In genomic region chr1:207888647-207889046, GRCh38 we compare ENCODE assay signal across 12 cellular contexts. TPM values are rescaled to one million over a fixed set of nuclear protein-coding genes. Genes with fewer than 3 reads are reported as not detected.
DNase-seq lines count a peak whose midpoint lies in the region; FAIRE-seq and TF ChIP-seq lines count a peak whose summit lies in the region.
"Had no signal": no experiment of that assay in that cellular context is flagged by ENCODE, and none has a peak within 500 bp of the region (broad histone marks: within the 10 kb centered on the region; RNA-seq: fewer than 3 reads in every experiment).

No MANE protein-coding gene starts in this region.

- no peak for FAIRE-seq in small intestine (lab: Jason Lieb, UNC)

- intact Hi-C loops in left ventricle myocardium inferior (cut with micrococcal nuclease) = no loop called here

- no peaks in the 10 kb centered on the region for H3K36me3 ChIP-seq in brain microvascular endothelial cell (replicated peaks)
- peaks cover 19% of the 10 kb centered on the region for H3K36me3 ChIP-seq in left ventricle myocardium inferior
- no peaks in the 10 kb centered on the region for H3K36me3 ChIP-seq in small intestine (ENCODE audit: control insufficient read depth in 2 of 2, insufficient read depth in 2 of 2, low read length in 2 of 2)

- peak; percentile 44 for TF ChIP-seq CTCF in brain microvascular endothelial cell (IDR thresholded peaks at IDR 0.05; ENCODE audit: low read depth, low read length, missing control alignments)
- peak; percentile 26 for TF ChIP-seq CTCF in left ventricle myocardium inferior (IDR thresholded peaks at IDR 0.05; ENCODE audit: borderline replicate concordance)

- H3K4me3 ChIP-seq in brain microvascular endothelial cell (ENCODE audit: low read depth, low read length) (no peak overlapping the region), left ventricle myocardium inferior (no peak overlapping the region), small intestine (ENCODE audit: low read depth in 1 of 2, low read length in 2 of 2) (no peak overlapping the region)

- H3K27me3 ChIP-seq in brain microvascular endothelial cell (replicated peaks) (no peaks in the 10 kb centered on the region), left ventricle myocardium inferior (ENCODE audit: low read depth) (no peaks in the 10 kb centered on the region), small intestine (ENCODE audit: control insufficient read depth in 2 of 2, insufficient read depth in 2 of 2, low read length in 2 of 2) (peaks cover 0 to 3% of the 10 kb centered on the region in 2 donors)

- WGBS in small intestine, 3 donors = 75 to 87% (median 79%) methylated on average over 5 of the region's 5 CpGs

- in situ Hi-C loops in brain microvascular endothelial cell (cut with HindIII; ENCODE audit: low pct_ligation_motif_present, low sequenced_read_pairs) = no loop called here

- peak overlapping the region; percentile 79 for H3K27ac ChIP-seq in brain microvascular endothelial cell
- peak overlapping the region; percentile 95 for H3K27ac ChIP-seq in left ventricle myocardium inferior (replicated peaks)
- peak overlapping the region in 1 of 2 donors; percentile 55 for H3K27ac ChIP-seq in small intestine (ENCODE audit: low read depth in 1 of 2, low read length in 1 of 2)

- H3K9me3 ChIP-seq in left ventricle myocardium inferior (replicated peaks) (no peaks in the 10 kb centered on the region), small intestine (ENCODE audit: control insufficient read depth, low read depth) (no peaks in the 10 kb centered on the region)

- peaks cover 100% of the 10 kb centered on the region for H3K4me1 ChIP-seq in left ventricle myocardium inferior
- peaks cover 3% of the 10 kb centered on the region in 2 donors for H3K4me1 ChIP-seq in small intestine (ENCODE audit: control insufficient read depth in 2 of 2, insufficient read depth in 1 of 2, low read depth in 1 of 2, low read length in 1 of 2)

- DNase-seq in GM03348 (ENCODE audit: low spot score) (peak; percentile 71), brain microvascular endothelial cell (peak; percentile 23), left ventricle myocardium inferior (no peak), stromal cell of bone marrow (ENCODE audit: low read depth) (peak; percentile 27), DMS114 treated with DMSO at 0.1 percent for 48 hours (lab: John Stamatoyannopoulos, UW; ENCODE audit: unreplicated experiment) (no peak), small intestine (no peak), activated gamma-delta T cell (lab: John Stamatoyannopoulos, UW) (no peak), NCI-H146 treated with DMSO at 0.1 percent for 48 hours (lab: John Stamatoyannopoulos, UW; ENCODE audit: unreplicated experiment) (no peak)
- DNase-seq: head of caudate nucleus; NK-92 treated with Interleukin-12 subunit alpha and Interleukin-12 subunit beta, amount 100 ng/mL, for 24 hours; stimulated activated naive CD4-positive, alpha-beta T cell treated with Interleukin-2 at 50 U/mL for 16 hours; T-helper 2 cell had no signal

RNA-seq across cellular contexts. Expression of gene CD34, which starts 22.3 kb away (rescaled TPM):
- total RNA-seq in left ventricle myocardium inferior = 69.6 TPM
- 10 to 100 TPM in 1 of 3 donors, 1 to 10 TPM in 2; 1.1 to 23.7 (median 1.4) TPM for polyA plus RNA-seq in small intestine

Comparison
In these comparisons a context has a peak if more than half of its experiments do, and no peak if none do; other contexts are left out.
1. DNase-seq: peak in GM03348 (single experiment), brain microvascular endothelial cell (single experiment) and stromal cell of bone marrow (single experiment); none in left ventricle myocardium inferior (single experiment), DMS114 treated with DMSO at 0.1 percent for 48 hours (single experiment), small intestine (single experiment), activated gamma-delta T cell (single experiment) and NCI-H146 treated with DMSO at 0.1 percent for 48 hours (single experiment).